30 cellular contexts compared by ENCODE assay signal in the genomic region with DNA sequence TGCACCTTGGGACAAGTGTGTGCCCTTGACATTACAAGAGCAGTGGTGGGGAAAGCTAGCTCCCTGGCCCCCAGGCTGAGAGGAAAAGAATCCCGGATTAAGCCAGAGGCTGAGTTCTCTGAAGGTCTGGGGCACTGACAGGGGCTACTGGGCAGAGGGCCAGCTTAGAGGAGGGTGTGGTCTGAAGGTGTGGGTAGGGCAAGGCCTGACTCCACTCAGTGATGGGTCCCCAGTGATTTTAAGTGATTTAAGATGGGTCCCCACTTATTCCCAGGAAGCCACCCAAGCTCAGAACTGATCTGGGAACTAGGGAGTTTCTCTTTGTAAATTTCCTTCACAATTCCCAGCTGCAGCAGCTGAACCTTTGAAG. TPM values are rescaled to one million over a fixed set of nuclear protein-coding genes. Genes with fewer than 3 reads are reported as not detected.
"Had no signal": no experiment of that assay in that cellular context is flagged by ENCODE, and none has a peak within 500 bp of the region (broad histone marks: within the 10 kb centered on the region; RNA-seq: fewer than 3 reads in every experiment).

No MANE protein-coding gene starts in this region.

- H3K4me2 ChIP-seq: hepatocyte had no signal

- H3K9me3 ChIP-seq: ascending aorta, gastroesophageal sphincter, uterus had no signal

- H2AFZ ChIP-seq: hepatocyte had no signal

- H3K36me3 ChIP-seq: brain microvascular endothelial cell, gastroesophageal sphincter, uterus had no signal

- H3K4me3 ChIP-seq: ascending aorta, coronary artery, dorsolateral prefrontal cortex, gastroesophageal sphincter, hepatocyte, skin epidermis, uterus had no signal

- H3K27me3 Mint-ChIP-seq: activated CD4-positive, alpha-beta memory T cell treated with anti-CD3 and anti-CD28 coated beads, Interleukin-2, amount 10 ng/mL, durations not matched to agents 7 days and 5 days; progenitor cell of endocrine pancreas; stimulated activated naive CD8-positive, alpha-beta T cell treated with anti-CD3 and anti-CD28 coated beads, Interleukin-15, Interleukin-2, amounts not matched to agents 100 ng/mL and 50 ng/mL, for 24 hours; type B pancreatic cell had no signal

- H3K4me1 ChIP-seq: ascending aorta, gastroesophageal sphincter, uterus had no signal

- FAIRE-seq: keratinocyte, TTC549 had no signal

- H3K9me3 Mint-ChIP-seq: activated CD4-positive, alpha-beta memory T cell treated with anti-CD3 and anti-CD28 coated beads, Interleukin-2, amount 10 ng/mL, durations not matched to agents 7 days and 5 days; activated naive CD4-positive, alpha-beta T cell treated with anti-CD3 and anti-CD28 coated beads, Interleukin-2, amount 10 ng/mL, durations not matched to agents 7 days and 5 days; activated naive CD8-positive, alpha-beta T cell treated with anti-CD3 and anti-CD28 coated beads, Interleukin-2, amount 10 ng/mL, durations not matched to agents 7 days and 5 days; activated T-cell treated with anti-CD3 and anti-CD28 coated beads, Interleukin-2, amount 50 U/mL, for 24 hours; mesothelial cell of epicardium; naive thymus-derived CD4-positive, alpha-beta T cell; stimulated activated naive CD8-positive, alpha-beta T cell treated with anti-CD3 and anti-CD28 coated beads, Interleukin-15, Interleukin-2, amounts not matched to agents 100 ng/mL and 50 ng/mL, for 24 hours; T-helper 1 cell treated with Interleukin-12 subunit alpha and Interleukin-12 subunit beta and Interleukin-4 antibody, amounts not matched to agents 30 μg/mL and 1 μg/mL, for 36 hours; type B pancreatic cell had no signal

- H3K27me3 ChIP-seq: ascending aorta, dorsolateral prefrontal cortex, gastroesophageal sphincter, hepatocyte, uterus had no signal

- H3K4me3 Mint-ChIP-seq: activated CD4-positive, alpha-beta memory T cell treated with anti-CD3 and anti-CD28 coated beads, Interleukin-2, amount 10 ng/mL, durations not matched to agents 7 days and 5 days; activated naive CD4-positive, alpha-beta T cell treated with anti-CD3 and anti-CD28 coated beads, Interleukin-2, amount 10 ng/mL, durations not matched to agents 7 days and 5 days; activated naive CD8-positive, alpha-beta T cell treated with anti-CD3 and anti-CD28 coated beads, Interleukin-2, amount 10 ng/mL, durations not matched to agents 7 days and 5 days; activated T-cell treated with anti-CD3 and anti-CD28 coated beads, Interleukin-2, amount 50 U/mL, for 24 hours; mesothelial cell of epicardium; naive thymus-derived CD4-positive, alpha-beta T cell; stimulated activated naive CD8-positive, alpha-beta T cell treated with anti-CD3 and anti-CD28 coated beads, Interleukin-15, Interleukin-2, amounts not matched to agents 100 ng/mL and 50 ng/mL, for 24 hours; T-helper 1 cell treated with Interleukin-12 subunit alpha and Interleukin-12 subunit beta and Interleukin-4 antibody, amounts not matched to agents 30 μg/mL and 1 μg/mL, for 36 hours; type B pancreatic cell had no signal

- H3K36me3 Mint-ChIP-seq: activated naive CD4-positive, alpha-beta T cell treated with anti-CD3 and anti-CD28 coated beads, Interleukin-2, amount 10 ng/mL, durations not matched to agents 7 days and 5 days; activated naive CD8-positive, alpha-beta T cell treated with anti-CD3 and anti-CD28 coated beads, Interleukin-2, amount 10 ng/mL, durations not matched to agents 7 days and 5 days; naive thymus-derived CD4-positive, alpha-beta T cell had no signal

- H3K27ac Mint-ChIP-seq: activated CD4-positive, alpha-beta memory T cell treated with anti-CD3 and anti-CD28 coated beads, Interleukin-2, amount 10 ng/mL, durations not matched to agents 7 days and 5 days; activated naive CD4-positive, alpha-beta T cell treated with anti-CD3 and anti-CD28 coated beads, Interleukin-2, amount 10 ng/mL, durations not matched to agents 7 days and 5 days; activated naive CD8-positive, alpha-beta T cell treated with anti-CD3 and anti-CD28 coated beads, Interleukin-2, amount 10 ng/mL, durations not matched to agents 7 days and 5 days; activated T-cell treated with anti-CD3 and anti-CD28 coated beads, Interleukin-2, amount 50 U/mL, for 24 hours; mesothelial cell of epicardium; naive thymus-derived CD4-positive, alpha-beta T cell; progenitor cell of endocrine pancreas; stimulated activated naive CD8-positive, alpha-beta T cell treated with anti-CD3 and anti-CD28 coated beads, Interleukin-15, Interleukin-2, amounts not matched to agents 100 ng/mL and 50 ng/mL, for 24 hours; T-helper 1 cell treated with Interleukin-12 subunit alpha and Interleukin-12 subunit beta and Interleukin-4 antibody, amounts not matched to agents 30 μg/mL and 1 μg/mL, for 36 hours; type B pancreatic cell had no signal

- ATAC-seq: gastroesophageal sphincter; naive thymus-derived CD4-positive, alpha-beta T cell; sciatic nerve had no signal

- DNase-seq: activated CD4-positive, alpha-beta memory T cell treated with anti-CD3 and anti-CD28 coated beads, Interleukin-2, amount 10 ng/mL, durations not matched to agents 7 days and 5 days; activated CD4-positive, alpha-beta T cell treated with anti-CD3 and anti-CD28 coated beads for 48 hours; activated CD8-positive, alpha-beta memory T cell treated with anti-CD3 and anti-CD28 coated beads, Interleukin-2, amount 50 U/mL, for 48 hours; activated gamma-delta T cell; activated naive CD4-positive, alpha-beta T cell treated with anti-CD3 and anti-CD28 coated beads, Interleukin-2, amount 10 ng/mL, durations not matched to agents 7 days and 5 days; activated naive CD8-positive, alpha-beta T cell treated with anti-CD3 and anti-CD28 coated beads, Interleukin-2, amount 10 ng/mL, durations not matched to agents 7 days and 5 days; activated T-cell treated with anti-CD3 and anti-CD28 coated beads, Interleukin-2, amount 50 U/mL, for 24 hours; brain microvascular endothelial cell; dorsolateral prefrontal cortex; effector memory CD4-positive, alpha-beta T cell; naive thymus-derived CD4-positive, alpha-beta T cell; stimulated activated CD4-positive, alpha-beta T cell treated with anti-CD3 and anti-CD28 coated beads, Interleukin-12 subunit alpha, Interleukin-12 subunit beta, amount 100 ng/mL, for 4 hours; stimulated activated CD4-positive, alpha-beta T cell treated with anti-CD3 and anti-CD28 coated beads, Interleukin-4, amount 100 ng/mL, for 1 hour; substantia nigra; T-helper 9 cell; uterus had no signal

- H3K27ac ChIP-seq: ascending aorta, brain microvascular endothelial cell, coronary artery, dorsolateral prefrontal cortex, gastroesophageal sphincter, hepatocyte, skin epidermis, uterus, VCaP had no signal

- H3K4me1 Mint-ChIP-seq: activated CD4-positive, alpha-beta memory T cell treated with anti-CD3 and anti-CD28 coated beads, Interleukin-2, amount 10 ng/mL, durations not matched to agents 7 days and 5 days; activated naive CD4-positive, alpha-beta T cell treated with anti-CD3 and anti-CD28 coated beads, Interleukin-2, amount 10 ng/mL, durations not matched to agents 7 days and 5 days; activated naive CD8-positive, alpha-beta T cell treated with anti-CD3 and anti-CD28 coated beads, Interleukin-2, amount 10 ng/mL, durations not matched to agents 7 days and 5 days had no signal

RNA-seq across cellular contexts. Expression of gene TMEM37, which starts 8.8 kb away (rescaled TPM):
- total RNA-seq: activated CD4-positive, alpha-beta memory T cell treated with anti-CD3 and anti-CD28 coated beads, Interleukin-2, amount 10 ng/mL, durations not matched to agents 7 days and 5 days; activated naive CD8-positive, alpha-beta T cell treated with anti-CD3 and anti-CD28 coated beads, Interleukin-2, amount 10 ng/mL, durations not matched to agents 7 days and 5 days had no signal
